ENCODE assay signal across 1 cellular context in genomic region chr13:110643324-110643723, GRCh38.
TF ChIP-seq lines count a peak whose summit lies in the region.

No MANE protein-coding gene starts in this region.

TF ChIP-seq in HEK293, 187 proteins besides CTCF, POLR2A, EP300 and RAD21:
- TF ChIP-seq ZNF510 (tag by site-specific recombination; IDR thresholded peaks at IDR 0.05; ENCODE audit: insufficient replicate concordance) (no peak), SCRT2 (tag by site-specific recombination; IDR thresholded peaks at IDR 0.05) (peak; percentile 81), SCRT1 (tag by site-specific recombination; IDR thresholded peaks at IDR 0.05; ENCODE audit: borderline replicate concordance) (0 out of 2 replicates have a peak, but pooled peaks have one; percentile 50), PATZ1 (tag by site-specific recombination; IDR thresholded peaks at IDR 0.05) (no peak), ZNF202 (tag by site-specific recombination; IDR thresholded peaks at IDR 0.05; ENCODE audit: borderline replicate concordance) (no peak), PBX3 (CRISPR knock-in tag; IDR thresholded peaks at IDR 0.05) (no peak), HOXA7 (CRISPR knock-in tag; IDR thresholded peaks at IDR 0.05; ENCODE audit: borderline replicate concordance) (no peak), ZNF76 (tag by site-specific recombination; IDR thresholded peaks at IDR 0.05; ENCODE audit: borderline replicate concordance, low read depth) (no peak), ZNF391 (tag by site-specific recombination; IDR thresholded peaks at IDR 0.05; ENCODE audit: borderline replicate concordance, low read depth) (no peak), ZNF747 (tag by site-specific recombination; IDR thresholded peaks at IDR 0.05) (no peak), ZNF660 (tag by site-specific recombination; IDR thresholded peaks at IDR 0.05) (no peak)
